In genomic region chr2:230434677-230435324, GRCh38 we compare ENCODE assay signal across 16 cellular contexts. TPM values are rescaled to one million over a fixed set of nuclear protein-coding genes. Genes with fewer than 3 reads are reported as not detected.
DNase-seq lines count a peak whose midpoint lies in the region; ATAC-seq, FAIRE-seq and TF ChIP-seq lines count a peak whose summit lies in the region.
"Had no signal": no experiment of that assay in that cellular context is flagged by ENCODE, and none has a peak within 500 bp of the region (broad histone marks: within the 10 kb centered on the region; RNA-seq: fewer than 3 reads in every experiment).

No MANE protein-coding gene starts in this region.

- H3K27ac Mint-ChIP-seq in activated T-cell treated with anti-CD3 and anti-CD28 coated beads, Interleukin-2, amount 50 U/mL, for 72 hours: peak overlapping the region; percentile 64

- no peak for DNase-seq in activated T-cell treated with anti-CD3 and anti-CD28 coated beads, Interleukin-2, amount 50 U/mL, for 72 hours
- DNase-seq in activated T-cell treated with anti-CD3 and anti-CD28 coated beads, Interleukin-2, amount 50 U/mL, for 1 hour: no peak
- DNase-seq in LHCN-M2 (ENCODE audit: low read depth): peak; percentile 14
- DNase-seq in epithelial cell of esophagus (ENCODE audit: low read depth): peak; percentile 52
- DNase-seq in spleen: no peak
- DNase-seq in SK-N-DZ (ENCODE audit: low spot score): no peak
- DNase-seq in frontal cortex (ENCODE audit: low spot score in 2 of 2): no peak
- no peak for DNase-seq in SHP77 (lab: John Stamatoyannopoulos, UW)
- DNase-seq: activated CD4-positive, alpha-beta T cell treated with anti-CD3 and anti-CD28 coated beads, Interleukin-2, amount 50 U/mL, for 1 hour; activated effector memory CD4-positive, alpha-beta T cell treated with Interleukin-2 at 50 U/mL for 16 hours; DMS153; effector CD8-positive, alpha-beta T cell; NCI-H2081 treated with DMSO at 0.1 percent for 48 hours; NCI-H774; RPMI8226 had no signal

- H3K4me3 ChIP-seq in epithelial cell of esophagus (ENCODE audit: low read length): no peak overlapping the region
- H3K4me3 ChIP-seq in spleen: no peak overlapping the region
- H3K4me3 ChIP-seq: gastroesophageal sphincter had no signal

- peaks cover 2 to 44% (median 24%) of the 10 kb centered on the region in 8 donors for H3K9me3 ChIP-seq in spleen

- 69 to 81% (median 71%) methylated on average over 4 of the region's 4 CpGs for WGBS in spleen, 5 donors

- peaks cover 53% of the 10 kb centered on the region for H3K4me1 Mint-ChIP-seq in activated T-cell treated with anti-CD3 and anti-CD28 coated beads, Interleukin-2, amount 50 U/mL, for 72 hours (ENCODE audit: low read depth)

- no peaks in the 10 kb centered on the region for H3K27me3 ChIP-seq in spleen (replicated peaks in 1 of 7)
- H3K27me3 ChIP-seq: gastroesophageal sphincter had no signal

- no peak overlapping the region for H3K4me3 Mint-ChIP-seq in activated T-cell treated with anti-CD3 and anti-CD28 coated beads, Interleukin-2, amount 50 U/mL, for 72 hours

- H3K4me1 ChIP-seq in spleen: peaks cover 23 to 71% (median 47%) of the 10 kb centered on the region in 6 donors

- H3K27me3 Mint-ChIP-seq in activated T-cell treated with anti-CD3 and anti-CD28 coated beads, Interleukin-2, amount 50 U/mL, for 72 hours (ENCODE audit: low read depth): no peaks in the 10 kb centered on the region

- peak overlapping the region in 6 of 8 donors; percentile 9 to 69 (median 44) for H3K27ac ChIP-seq in spleen
- H3K27ac ChIP-seq: gastroesophageal sphincter had no signal

- H3K36me3 Mint-ChIP-seq in activated T-cell treated with anti-CD3 and anti-CD28 coated beads, Interleukin-2, amount 50 U/mL, for 72 hours (ENCODE audit: insufficient read depth in 2 of 2): peaks cover 19 to 68% of the 10 kb centered on the region in 2 donors

- no peak for TF ChIP-seq CTCF in epithelial cell of esophagus (IDR thresholded peaks at IDR 0.05; ENCODE audit: insufficient read depth, low read depth, low read length, missing control alignments)
- TF ChIP-seq CTCF in spleen (IDR thresholded peaks at IDR 0.05 in 8 of 11, conservative IDR thresholded peaks at IDR 0.05 in 3 of 11): no peak

- intact Hi-C loops in spleen (cut with DNase I; ENCODE audit: low total_unique reads): no loop called here

- peaks cover 6 to 8% of the 10 kb centered on the region in 2 donors for H3K9me3 Mint-ChIP-seq in activated T-cell treated with anti-CD3 and anti-CD28 coated beads, Interleukin-2, amount 50 U/mL, for 72 hours

- H3K36me3 ChIP-seq in spleen: peaks cover 0 to 74% (median 16%) of the 10 kb centered on the region in 6 donors

- peak; percentile 15 to 28 for ATAC-seq in activated T-cell treated with anti-CD3 and anti-CD28 coated beads, Interleukin-2, amount 50 U/mL, for 72 hours (replicated peaks in 1 of 2)
- ATAC-seq: gastroesophageal sphincter had no signal

- TF ChIP-seq POLR2A in spleen (IDR thresholded peaks at IDR 0.05): no peak

- FAIRE-seq in frontal cortex (lab: Jason Lieb, UNC): no peak

RNA-seq across cellular contexts. Expression of gene SP100, which starts 18.8 kb away (rescaled TPM):
- total RNA-seq in activated T-cell treated with anti-CD3 and anti-CD28 coated beads, Interleukin-2, amount 50 U/mL, for 72 hours: 100 to 1,000 TPM; 156 to 217 TPM
- total RNA-seq in LHCN-M2 (2014; rRNA removed) (56.4 and 67.5 TPM in 2 replicates), spleen (100 to 1,000 TPM; 202 to 327 (median 270) TPM), frontal cortex (4.1 TPM)
- polyA plus RNA-seq in LHCN-M2 (2012): 30.0 TPM
- 100 to 1,000 TPM in 2 of 3 donors, 10 to 100 TPM in 1; 97.5 to 120 (median 118) TPM for polyA plus RNA-seq in spleen
- polyA plus RNA-seq in SK-N-DZ (2014; cell fraction: cytosol; rRNA removed): not detected in 2 replicates
- polyA plus RNA-seq in SK-N-DZ (2014; cell fraction: nucleus; rRNA removed): not detected in 2 replicates

Comparison
In these comparisons a context has a peak if more than half of its experiments do, and no peak if none do; other contexts are left out.
1. DNase-seq: peak in LHCN-M2 (single experiment) and epithelial cell of esophagus (single experiment); none in activated T-cell treated with anti-CD3 and anti-CD28 coated beads, Interleukin-2, amount 50 U/mL, for 72 hours (0 of 2), activated T-cell treated with anti-CD3 and anti-CD28 coated beads, Interleukin-2, amount 50 U/mL, for 1 hour (single experiment), spleen (single experiment), SK-N-DZ (single experiment), frontal cortex (0 of 2) and SHP77 (0 of 2).
2. RNA of gene SP100, which starts 18.8 kb away (total RNA-seq): 202 to 327 TPM in spleen, 156 to 217 TPM in activated T-cell treated with anti-CD3 and anti-CD28 coated beads, Interleukin-2, amount 50 U/mL, for 72 hours and 56.4 to 67.5 TPM in LHCN-M2; 4.1 TPM in frontal cortex (single experiment); every median in the first group is over 10 times any median in the second.